ENCODE assay signal across 28 cellular contexts in genomic region chr5:54304031-54304430, GRCh38. TPM values are rescaled to one million over a fixed set of nuclear protein-coding genes. Genes with fewer than 3 reads are reported as not detected.
A peak's percentile ranks its signal among the peaks of the same experiment; 100 is the strongest.
DNase-seq lines count a peak whose midpoint lies in the region; ATAC-seq and TF ChIP-seq lines count a peak whose summit lies in the region.
"Had no signal": no experiment of that assay in that cellular context is flagged by ENCODE, and none has a peak within 500 bp of the region (broad histone marks: within the 10 kb centered on the region; RNA-seq: fewer than 3 reads in every experiment).

No MANE protein-coding gene starts in this region.

- H3K27me3 Mint-ChIP-seq in glutamatergic neuron (ENCODE audit: unreplicated experiment) = no peaks in the 10 kb centered on the region
- H3K27me3 Mint-ChIP-seq: activated CD4-positive, alpha-beta memory T cell treated with anti-CD3 and anti-CD28 coated beads for 36 hours; CD4-positive, alpha-beta T cell; memory B cell; type B pancreatic cell had no signal

- WGBS in tibial nerve, 2 donors = 82 to 86% methylated on average over 3 of the region's 3 CpGs
- WGBS in ovary, 3 donors = 88 to 93% (median 92%) methylated on average over 3 of the region's 3 CpGs

- H3K4me1 Mint-ChIP-seq in glutamatergic neuron (ENCODE audit: low read depth, unreplicated experiment) = peaks cover 28% of the 10 kb centered on the region

- no peaks in the 10 kb centered on the region for H3K36me3 Mint-ChIP-seq in glutamatergic neuron (ENCODE audit: unreplicated experiment)
- H3K36me3 Mint-ChIP-seq: activated CD4-positive, alpha-beta memory T cell treated with anti-CD3 and anti-CD28 coated beads for 36 hours; neural progenitor cell; type B pancreatic cell had no signal

- peaks cover 3% of the 10 kb centered on the region for H3K9me3 Mint-ChIP-seq in glutamatergic neuron (ENCODE audit: unreplicated experiment)
- H3K9me3 Mint-ChIP-seq: activated CD4-positive, alpha-beta memory T cell treated with anti-CD3 and anti-CD28 coated beads for 36 hours; CD4-positive, alpha-beta T cell; HFFc6; memory B cell; neural progenitor cell; type B pancreatic cell had no signal

- no peak for TF ChIP-seq EP300 in tibial nerve (IDR thresholded peaks at IDR 0.05)
- TF ChIP-seq EP300 in ovary (IDR thresholded peaks at IDR 0.05) = no peak

- H3K9me3 ChIP-seq in tibial nerve (no peaks in the 10 kb centered on the region), ovary (no peaks in the 10 kb centered on the region)
- H3K9me3 ChIP-seq: SJSA1 had no signal

- DNase-seq in SIG-M5 treated with dmso at 0.1 percent for 504 hours (lab: John Stamatoyannopoulos, UW; ENCODE audit: unreplicated experiment) = peak; percentile 42
- no peak for DNase-seq in SIG-M5 (lab: John Stamatoyannopoulos, UW)
- DNase-seq in SKM-1 (lab: John Stamatoyannopoulos, UW; ENCODE audit: unreplicated experiment) = peak; percentile 77
- DNase-seq in glutamatergic neuron = no peak
- no peak for DNase-seq in OCI-M1 (lab: John Stamatoyannopoulos, UW)
- no peak for DNase-seq in tibial nerve (ENCODE audit: low spot score in 2 of 2)
- DNase-seq in ovary = no peak
- DNase-seq: activated CD4-positive, alpha-beta memory T cell treated with anti-CD3 and anti-CD28 coated beads for 36 hours; activated CD4-positive, CD25-positive, alpha-beta regulatory T cell treated with anti-CD3 and anti-CD28 coated beads, Interleukin-2, amount 50 U/mL, for 72 hours; activated CD8-positive, alpha-beta memory T cell treated with anti-CD3 and anti-CD28 coated beads, Interleukin-2, amount 50 U/mL, for 4 hours; activated naive CD4-positive, alpha-beta T cell; CD4-positive, alpha-beta T cell; effector memory CD4-positive, alpha-beta T cell; GM23248; HFFc6; Karpas-422; NCI-H146; NCI-H226; NCI-H526 treated with DMSO at 0.1 percent for 48 hours; stimulated activated CD4-positive, alpha-beta T cell treated with anti-CD3 and anti-CD28 coated beads, Interleukin-12 subunit alpha, Interleukin-12 subunit beta, amount 100 ng/mL, for 4 hours; stimulated activated CD4-positive, alpha-beta T cell treated with anti-CD3 and anti-CD28 coated beads, Interleukin-2, amount 100 ng/mL, for 48 hours had no signal

- no peaks in the 10 kb centered on the region for H3K36me3 ChIP-seq in tibial nerve
- H3K36me3 ChIP-seq in ovary = no peaks in the 10 kb centered on the region
- H3K36me3 ChIP-seq: neural progenitor cell, SJSA1 had no signal

- H3K27ac ChIP-seq in tibial nerve (no peak overlapping the region), ovary (no peak overlapping the region)
- H3K27ac ChIP-seq: coronary artery, GM23248, neural progenitor cell, SJSA1 had no signal

- H3K4me3 ChIP-seq in tibial nerve (no peak overlapping the region), ovary (no peak overlapping the region)
- H3K4me3 ChIP-seq: coronary artery, GM23248, neural progenitor cell, SJSA1 had no signal

- H3K27me3 ChIP-seq in tibial nerve (no peaks in the 10 kb centered on the region), ovary (no peaks in the 10 kb centered on the region)
- H3K27me3 ChIP-seq: neural progenitor cell, SJSA1 had no signal

- TF ChIP-seq POLR2A in tibial nerve (IDR thresholded peaks at IDR 0.05) (no peak), ovary (IDR thresholded peaks at IDR 0.05) (no peak)

- TF ChIP-seq CTCF in glutamatergic neuron (IDR thresholded peaks at IDR 0.05; ENCODE audit: partially characterized antibody, unreplicated experiment) (no peak), tibial nerve (IDR thresholded peaks at IDR 0.05) (no peak), ovary (IDR thresholded peaks at IDR 0.05) (no peak)

- intact Hi-C loops in ovary (cut with DNase I) = no loop called here

- ATAC-seq in GM21367 (IDR thresholded peaks at IDR 0.05; ENCODE audit: unreplicated experiment) = no peak
- ATAC-seq: sciatic nerve had no signal

- H3K27ac Mint-ChIP-seq in glutamatergic neuron (ENCODE audit: unreplicated experiment) = peak overlapping the region; percentile 46
- H3K27ac Mint-ChIP-seq: activated CD4-positive, alpha-beta memory T cell treated with anti-CD3 and anti-CD28 coated beads for 36 hours; CD4-positive, alpha-beta T cell; HFFc6; memory B cell; neural progenitor cell; type B pancreatic cell had no signal

- H3K4me1 ChIP-seq in tibial nerve = peaks cover 0 to 31% (median 6%) of the 10 kb centered on the region in 4 donors
- no peaks in the 10 kb centered on the region for H3K4me1 ChIP-seq in ovary (ENCODE audit: insufficient read depth)

- no peak overlapping the region for H3K4me3 Mint-ChIP-seq in glutamatergic neuron (ENCODE audit: unreplicated experiment)
- H3K4me3 Mint-ChIP-seq: activated CD4-positive, alpha-beta memory T cell treated with anti-CD3 and anti-CD28 coated beads for 36 hours; CD4-positive, alpha-beta T cell; HFFc6; memory B cell; neural progenitor cell; type B pancreatic cell had no signal

RNA-seq across cellular contexts. Expression of gene ARL15, which starts 6.3 kb away (rescaled TPM):
- 37.4 TPM for total RNA-seq in glutamatergic neuron (ENCODE audit: unreplicated experiment)
- 10 to 100 TPM; 13.0 to 52.7 (median 17.1) TPM for total RNA-seq in tibial nerve
- 10 to 100 TPM; 14.9 to 30.8 (median 19.0) TPM for total RNA-seq in ovary
- polyA plus RNA-seq in ovary = 10 to 100 TPM; 20.2 to 34.0 TPM

Comparison
In these comparisons a context has a peak if more than half of its experiments do, and no peak if none do; other contexts are left out.
1. DNase-seq: peak in SIG-M5 treated with dmso at 0.1 percent for 504 hours (single experiment) and SKM-1 (single experiment); none in SIG-M5 (single experiment), glutamatergic neuron (single experiment), OCI-M1 (single experiment), tibial nerve (0 of 2) and ovary (0 of 5).